ENCODE assay signal across 1 cellular context in genomic region chr14:74658535-74659130, GRCh38.
TF ChIP-seq lines count a peak whose summit lies in the region.

No MANE protein-coding gene starts in this region.

TF ChIP-seq in HepG2, 621 proteins besides CTCF, POLR2A, EP300 and RAD21:
- TF ChIP-seq NFE2L2 (IDR thresholded peaks at IDR 0.05; ENCODE audit: low read length) (peak; percentile 48; the same call in 1 of the 2 replicates), ZNF10 (CRISPR knock-in tag; IDR thresholded peaks at IDR 0.05; ENCODE audit: borderline replicate concordance, low read depth) (no peak), MAFK (conservative IDR thresholded peaks at IDR 0.05 in 1 of 2, IDR thresholded peaks at IDR 0.05 in 1 of 2; ENCODE audit: low read length in 2 of 2) (peak in 1 of 2 experiments; percentile 44; a peak in 2 of 4 replicates), MBNL3 (CRISPR knock-in tag; conservative IDR thresholded peaks at IDR 0.05) (no peak), ZNF513 (CRISPR knock-in tag; conservative IDR thresholded peaks at IDR 0.05) (no peak), SALL1 (CRISPR knock-in tag; IDR thresholded peaks at IDR 0.05) (no peak), E2F2 (CRISPR knock-in tag; IDR thresholded peaks at IDR 0.05; ENCODE audit: borderline replicate concordance) (no peak), NR2F1 (CRISPR knock-in tag; IDR thresholded peaks at IDR 0.05) (no peak), RFX1 (IDR thresholded peaks at IDR 0.05) (no peak)
TF ChIP-seq in HepG2: peak in this region for 2.
